Comparison of ENCODE assay signal across 1 cellular context in the genomic region with DNA sequence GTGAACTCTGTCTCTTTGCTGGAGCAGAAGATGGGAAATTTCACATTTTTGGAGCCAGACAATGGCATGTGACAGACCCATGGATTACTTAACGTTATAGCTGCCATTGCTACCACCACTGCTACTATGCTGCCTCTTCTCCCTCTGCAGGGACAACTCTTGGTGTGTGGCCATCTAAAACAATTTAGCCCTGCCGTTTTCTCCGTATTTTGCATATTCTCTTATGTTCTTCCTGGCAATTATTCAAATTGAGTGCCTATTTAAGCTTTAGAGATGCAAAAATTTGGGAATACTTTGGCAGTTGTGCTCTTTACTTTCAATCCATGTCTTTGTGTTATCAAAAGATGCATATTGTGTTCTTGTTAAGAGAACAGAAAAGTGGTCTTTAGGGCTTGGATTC.
TF ChIP-seq lines count a peak whose summit lies in the region.

No MANE protein-coding gene starts in this region.

TF ChIP-seq in H1, 55 proteins besides CTCF, POLR2A, EP300 and RAD21:
- TF ChIP-seq SP1 (IDR thresholded peaks at IDR 0.05; ENCODE audit: low read depth, low read length) (peak; percentile 56; the same call in 1 of the 2 replicates), E2F6 (IDR thresholded peaks at IDR 0.05) (peak; percentile 24; the same call in 1 of the 2 replicates), YY1 (IDR thresholded peaks at IDR 0.05; ENCODE audit: low read depth, low read length) (peak; percentile 59; the same call in 1 of the 2 replicates), CHD2 (IDR thresholded peaks at IDR 0.05; ENCODE audit: low read length) (no peak), ATF2 (IDR thresholded peaks at IDR 0.05; ENCODE audit: low read length) (no peak), RNF2 (IDR thresholded peaks at IDR 0.05; ENCODE audit: borderline replicate concordance, low read depth, low read length, missing control alignments, poor library complexity, severe bottlenecking) (no peak), FOSL1 (IDR thresholded peaks at IDR 0.05; ENCODE audit: insufficient read depth, low read depth, low read length) (no peak), BCL11A (IDR thresholded peaks at IDR 0.05; ENCODE audit: low read depth in 2 of 2, low read length in 2 of 2) (no peak), POU5F1 (IDR thresholded peaks at IDR 0.05; ENCODE audit: low read depth, low read length) (peak; percentile 89), SP2 (IDR thresholded peaks at IDR 0.05; ENCODE audit: low read length) (no peak), TEAD4 (IDR thresholded peaks at IDR 0.05; ENCODE audit: low read depth, low read length) (peak; percentile 31; the same call in 1 of the 2 replicates), EZH2 (IDR thresholded peaks at IDR 0.05; ENCODE audit: low read depth, low read length, severe bottlenecking) (no peak), NANOG (IDR thresholded peaks at IDR 0.05; ENCODE audit: insufficient read depth, low read depth, low read length, poor library complexity, severe bottlenecking) (peak; percentile 64), SAP30 (IDR thresholded peaks at IDR 0.05; ENCODE audit: insufficient read depth, insufficient replicate concordance, low read length) (no peak), GABPA (IDR thresholded peaks at IDR 0.05; ENCODE audit: borderline replicate concordance, insufficient read depth, low read length) (no peak), SIRT6 (IDR thresholded peaks at IDR 0.05; ENCODE audit: low read length) (no peak), ASH2L (IDR thresholded peaks at IDR 0.05; ENCODE audit: low read length) (no peak), NRF1 (IDR thresholded peaks at IDR 0.05; ENCODE audit: low read depth, low read length) (no peak), CBX8 (IDR thresholded peaks at IDR 0.05; ENCODE audit: borderline replicate concordance, low read depth, low read length) (no peak), HDAC2 (IDR thresholded peaks at IDR 0.05; ENCODE audit: borderline replicate concordance in 1 of 2, low read depth in 2 of 2, low read length in 2 of 2) (no peak; a peak in 1 of 4 replicates), SIX5 (IDR thresholded peaks at IDR 0.05; ENCODE audit: low read depth, low read length) (no peak), TAF1 (IDR thresholded peaks at IDR 0.05; ENCODE audit: low read depth, low read length) (no peak)
- TF ChIP-seq, protein P1, sequence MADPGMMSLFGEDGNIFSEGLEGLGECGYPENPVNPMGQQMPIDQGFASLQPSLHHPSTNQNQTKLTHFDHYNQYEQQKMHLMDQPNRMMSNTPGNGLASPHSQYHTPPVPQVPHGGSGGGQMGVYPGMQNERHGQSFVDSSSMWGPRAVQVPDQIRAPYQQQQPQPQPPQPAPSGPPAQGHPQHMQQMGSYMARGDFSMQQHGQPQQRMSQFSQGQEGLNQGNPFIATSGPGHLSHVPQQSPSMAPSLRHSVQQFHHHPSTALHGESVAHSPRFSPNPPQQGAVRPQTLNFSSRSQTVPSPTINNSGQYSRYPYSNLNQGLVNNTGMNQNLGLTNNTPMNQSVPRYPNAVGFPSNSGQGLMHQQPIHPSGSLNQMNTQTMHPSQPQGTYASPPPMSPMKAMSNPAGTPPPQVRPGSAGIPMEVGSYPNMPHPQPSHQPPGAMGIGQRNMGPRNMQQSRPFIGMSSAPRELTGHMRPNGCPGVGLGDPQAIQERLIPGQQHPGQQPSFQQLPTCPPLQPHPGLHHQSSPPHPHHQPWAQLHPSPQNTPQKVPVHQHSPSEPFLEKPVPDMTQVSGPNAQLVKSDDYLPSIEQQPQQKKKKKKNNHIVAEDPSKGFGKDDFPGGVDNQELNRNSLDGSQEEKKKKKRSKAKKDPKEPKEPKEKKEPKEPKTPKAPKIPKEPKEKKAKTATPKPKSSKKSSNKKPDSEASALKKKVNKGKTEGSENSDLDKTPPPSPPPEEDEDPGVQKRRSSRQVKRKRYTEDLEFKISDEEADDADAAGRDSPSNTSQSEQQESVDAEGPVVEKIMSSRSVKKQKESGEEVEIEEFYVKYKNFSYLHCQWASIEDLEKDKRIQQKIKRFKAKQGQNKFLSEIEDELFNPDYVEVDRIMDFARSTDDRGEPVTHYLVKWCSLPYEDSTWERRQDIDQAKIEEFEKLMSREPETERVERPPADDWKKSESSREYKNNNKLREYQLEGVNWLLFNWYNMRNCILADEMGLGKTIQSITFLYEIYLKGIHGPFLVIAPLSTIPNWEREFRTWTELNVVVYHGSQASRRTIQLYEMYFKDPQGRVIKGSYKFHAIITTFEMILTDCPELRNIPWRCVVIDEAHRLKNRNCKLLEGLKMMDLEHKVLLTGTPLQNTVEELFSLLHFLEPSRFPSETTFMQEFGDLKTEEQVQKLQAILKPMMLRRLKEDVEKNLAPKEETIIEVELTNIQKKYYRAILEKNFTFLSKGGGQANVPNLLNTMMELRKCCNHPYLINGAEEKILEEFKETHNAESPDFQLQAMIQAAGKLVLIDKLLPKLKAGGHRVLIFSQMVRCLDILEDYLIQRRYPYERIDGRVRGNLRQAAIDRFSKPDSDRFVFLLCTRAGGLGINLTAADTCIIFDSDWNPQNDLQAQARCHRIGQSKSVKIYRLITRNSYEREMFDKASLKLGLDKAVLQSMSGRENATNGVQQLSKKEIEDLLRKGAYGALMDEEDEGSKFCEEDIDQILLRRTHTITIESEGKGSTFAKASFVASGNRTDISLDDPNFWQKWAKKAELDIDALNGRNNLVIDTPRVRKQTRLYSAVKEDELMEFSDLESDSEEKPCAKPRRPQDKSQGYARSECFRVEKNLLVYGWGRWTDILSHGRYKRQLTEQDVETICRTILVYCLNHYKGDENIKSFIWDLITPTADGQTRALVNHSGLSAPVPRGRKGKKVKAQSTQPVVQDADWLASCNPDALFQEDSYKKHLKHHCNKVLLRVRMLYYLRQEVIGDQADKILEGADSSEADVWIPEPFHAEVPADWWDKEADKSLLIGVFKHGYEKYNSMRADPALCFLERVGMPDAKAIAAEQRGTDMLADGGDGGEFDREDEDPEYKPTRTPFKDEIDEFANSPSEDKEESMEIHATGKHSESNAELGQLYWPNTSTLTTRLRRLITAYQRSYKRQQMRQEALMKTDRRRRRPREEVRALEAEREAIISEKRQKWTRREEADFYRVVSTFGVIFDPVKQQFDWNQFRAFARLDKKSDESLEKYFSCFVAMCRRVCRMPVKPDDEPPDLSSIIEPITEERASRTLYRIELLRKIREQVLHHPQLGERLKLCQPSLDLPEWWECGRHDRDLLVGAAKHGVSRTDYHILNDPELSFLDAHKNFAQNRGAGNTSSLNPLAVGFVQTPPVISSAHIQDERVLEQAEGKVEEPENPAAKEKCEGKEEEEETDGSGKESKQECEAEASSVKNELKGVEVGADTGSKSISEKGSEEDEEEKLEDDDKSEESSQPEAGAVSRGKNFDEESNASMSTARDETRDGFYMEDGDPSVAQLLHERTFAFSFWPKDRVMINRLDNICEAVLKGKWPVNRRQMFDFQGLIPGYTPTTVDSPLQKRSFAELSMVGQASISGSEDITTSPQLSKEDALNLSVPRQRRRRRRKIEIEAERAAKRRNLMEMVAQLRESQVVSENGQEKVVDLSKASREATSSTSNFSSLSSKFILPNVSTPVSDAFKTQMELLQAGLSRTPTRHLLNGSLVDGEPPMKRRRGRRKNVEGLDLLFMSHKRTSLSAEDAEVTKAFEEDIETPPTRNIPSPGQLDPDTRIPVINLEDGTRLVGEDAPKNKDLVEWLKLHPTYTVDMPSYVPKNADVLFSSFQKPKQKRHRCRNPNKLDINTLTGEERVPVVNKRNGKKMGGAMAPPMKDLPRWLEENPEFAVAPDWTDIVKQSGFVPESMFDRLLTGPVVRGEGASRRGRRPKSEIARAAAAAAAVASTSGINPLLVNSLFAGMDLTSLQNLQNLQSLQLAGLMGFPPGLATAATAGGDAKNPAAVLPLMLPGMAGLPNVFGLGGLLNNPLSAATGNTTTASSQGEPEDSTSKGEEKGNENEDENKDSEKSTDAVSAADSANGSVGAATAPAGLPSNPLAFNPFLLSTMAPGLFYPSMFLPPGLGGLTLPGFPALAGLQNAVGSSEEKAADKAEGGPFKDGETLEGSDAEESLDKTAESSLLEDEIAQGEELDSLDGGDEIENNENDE (IDR thresholded peaks at IDR 0.05; ENCODE audit: insufficient replicate concordance, low read length), result peak; percentile 57
- TF ChIP-seq, protein P2, sequence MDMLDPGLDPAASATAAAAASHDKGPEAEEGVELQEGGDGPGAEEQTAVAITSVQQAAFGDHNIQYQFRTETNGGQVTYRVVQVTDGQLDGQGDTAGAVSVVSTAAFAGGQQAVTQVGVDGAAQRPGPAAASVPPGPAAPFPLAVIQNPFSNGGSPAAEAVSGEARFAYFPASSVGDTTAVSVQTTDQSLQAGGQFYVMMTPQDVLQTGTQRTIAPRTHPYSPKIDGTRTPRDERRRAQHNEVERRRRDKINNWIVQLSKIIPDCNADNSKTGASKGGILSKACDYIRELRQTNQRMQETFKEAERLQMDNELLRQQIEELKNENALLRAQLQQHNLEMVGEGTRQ (IDR thresholded peaks at IDR 0.05; ENCODE audit: low read length), result no peak
- TF ChIP-seq, protein P3, sequence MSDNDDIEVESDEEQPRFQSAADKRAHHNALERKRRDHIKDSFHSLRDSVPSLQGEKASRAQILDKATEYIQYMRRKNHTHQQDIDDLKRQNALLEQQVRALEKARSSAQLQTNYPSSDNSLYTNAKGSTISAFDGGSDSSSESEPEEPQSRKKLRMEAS (IDR thresholded peaks at IDR 0.05), result no peak
TF ChIP-seq in H1: peak in this region for 7.
